13 cellular contexts compared by ENCODE assay signal in the genomic region with DNA sequence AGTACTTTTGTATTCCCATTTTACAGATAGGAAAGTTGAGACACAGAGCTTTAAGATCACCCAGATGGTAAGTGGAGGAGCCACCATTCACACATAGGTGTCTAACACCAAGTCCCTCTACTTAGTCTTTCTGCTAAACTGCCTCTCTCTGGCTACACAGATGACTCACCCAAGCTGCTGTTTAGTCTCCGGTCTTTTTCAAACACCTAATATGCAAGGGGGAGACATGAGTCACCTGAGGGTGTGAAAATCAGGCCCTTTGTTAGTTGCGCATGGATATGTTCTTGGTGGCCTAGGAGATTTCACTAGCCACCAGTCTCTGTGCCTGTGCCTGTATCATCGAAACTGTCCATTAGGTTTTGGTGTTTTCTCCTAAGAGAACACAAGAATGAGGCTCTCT.
A peak's percentile ranks its signal among the peaks of the same experiment; 100 is the strongest.
DNase-seq lines count a peak whose midpoint lies in the region; ATAC-seq and TF ChIP-seq lines count a peak whose summit lies in the region.
"Had no signal": no experiment of that assay in that cellular context is flagged by ENCODE, and none has a peak within 500 bp of the region (broad histone marks: within the 10 kb centered on the region; RNA-seq: fewer than 3 reads in every experiment).

No MANE protein-coding gene starts in this region.

- TF ChIP-seq CTCF in cardiac fibroblast (IDR thresholded peaks at IDR 0.05; ENCODE audit: low read depth, low read length) = no peak
- no peak for TF ChIP-seq CTCF in osteoblast (IDR thresholded peaks at IDR 0.05; ENCODE audit: extremely low read depth, low read depth, low read length)
- no peak for TF ChIP-seq CTCF in prostate gland (IDR thresholded peaks at IDR 0.05)

- no peaks in the 10 kb centered on the region for H3K79me2 ChIP-seq in osteoblast (ENCODE audit: insufficient read depth, low read length)

- H3K9me3 ChIP-seq in HAP-1 (peaks cover 2% of the 10 kb centered on the region; the same call in 1 of the 2 replicates), osteoblast (ENCODE audit: low read depth, low read length) (no peaks in the 10 kb centered on the region), prostate gland (no peaks in the 10 kb centered on the region)

- no peak for TF ChIP-seq POLR2A in prostate gland (IDR thresholded peaks at IDR 0.05)

- H3K4me3 ChIP-seq in cardiac fibroblast (replicated peaks in 1 of 2; ENCODE audit: low read depth in 2 of 2, low read length in 2 of 2) = no peak overlapping the region
- no peak overlapping the region for H3K4me3 ChIP-seq in HAP-1
- H3K4me3 ChIP-seq in osteoblast (ENCODE audit: insufficient read depth, low read length) = no peak overlapping the region
- no peak overlapping the region for H3K4me3 ChIP-seq in prostate gland

- H3K36me3 ChIP-seq in HAP-1 (replicated peaks) = no peaks in the 10 kb centered on the region
- no peaks in the 10 kb centered on the region for H3K36me3 ChIP-seq in osteoblast (ENCODE audit: insufficient read depth, low read length)
- H3K36me3 ChIP-seq in prostate gland = no peaks in the 10 kb centered on the region
- H3K36me3 ChIP-seq: neutrophil had no signal

- intact Hi-C loops in prostate gland (cut with DNase I) = no loop called here

- H4K20me1 ChIP-seq in osteoblast (ENCODE audit: insufficient read depth, low read length) = no peaks in the 10 kb centered on the region

- H3K27ac ChIP-seq in osteoblast (ENCODE audit: low read depth, low read length) (no peak overlapping the region), prostate gland (no peak overlapping the region)
- H3K27ac ChIP-seq: neutrophil had no signal

- no peak overlapping the region for H2AFZ ChIP-seq in osteoblast (ENCODE audit: low read length)

- WGBS in prostate gland = 85% methylated on average over 3 of the region's 3 CpGs

- DNase-seq in cardiac fibroblast (ENCODE audit: low read depth in 2 of 2) (peak; percentile 16 to 53), non-pigmented ciliary epithelial cell (ENCODE audit: low read depth) (peak; percentile 17), HAP-1 (ENCODE audit: low spot score in 2 of 2) (no peak), osteoblast (ENCODE audit: insufficient read length, low spot score, missing footprints) (no peak), prostate gland (ENCODE audit: low spot score) (no peak)
- DNase-seq in activated CD4-positive, alpha-beta T cell treated with anti-CD3 and anti-CD28 coated beads for 48 hours = no peak
- DNase-seq: activated CD4-positive, CD25-positive, alpha-beta regulatory T cell treated with anti-CD3 and anti-CD28 coated beads, Interleukin-2, amount 50 U/mL, for 72 hours; activated naive CD4-positive, alpha-beta T cell treated with anti-CD3 and anti-CD28 coated beads, Interleukin-2, amount 10 ng/mL, durations not matched to agents 7 days and 5 days; effector memory CD4-positive, alpha-beta T cell; NCI-H2029 treated with DMSO at 0.1 percent for 48 hours had no signal

- H3K4me1 ChIP-seq in HAP-1 (no peaks in the 10 kb centered on the region), osteoblast (ENCODE audit: insufficient read depth, low read length) (no peaks in the 10 kb centered on the region), prostate gland (replicated peaks) (no peaks in the 10 kb centered on the region)

- peak; percentile 94 for ATAC-seq in GM18520 (IDR thresholded peaks at IDR 0.05; ENCODE audit: unreplicated experiment)
- peak; percentile 89 for ATAC-seq in HG03565 (IDR thresholded peaks at IDR 0.05; ENCODE audit: unreplicated experiment)

- H3K27me3 ChIP-seq in HAP-1 (ENCODE audit: low read depth) (0 out of 2 replicates have a peak, but pooled peaks cover 3% of the 10 kb centered on the region), osteoblast (ENCODE audit: insufficient read depth, low read length) (peaks cover 2% of the 10 kb centered on the region), prostate gland (replicated peaks; ENCODE audit: insufficient read depth) (no peaks in the 10 kb centered on the region)
- H3K27me3 ChIP-seq: neutrophil had no signal

- in situ Hi-C loops in HAP-1 (cut with MboI; ENCODE audit: low sequenced_read_pairs) = no loop called here

- no peak overlapping the region for H3K4me2 ChIP-seq in osteoblast (ENCODE audit: insufficient read depth, low read length)

Comparison
In these comparisons a context has a peak if more than half of its experiments do, and no peak if none do; other contexts are left out.
1. DNase-seq: peak in cardiac fibroblast (2 of 2) and non-pigmented ciliary epithelial cell (single experiment); none in HAP-1 (0 of 2), osteoblast (single experiment), prostate gland (single experiment) and activated CD4-positive, alpha-beta T cell treated with anti-CD3 and anti-CD28 coated beads for 48 hours (single experiment).